21 cellular contexts compared by ENCODE assay signal in the genomic region with DNA sequence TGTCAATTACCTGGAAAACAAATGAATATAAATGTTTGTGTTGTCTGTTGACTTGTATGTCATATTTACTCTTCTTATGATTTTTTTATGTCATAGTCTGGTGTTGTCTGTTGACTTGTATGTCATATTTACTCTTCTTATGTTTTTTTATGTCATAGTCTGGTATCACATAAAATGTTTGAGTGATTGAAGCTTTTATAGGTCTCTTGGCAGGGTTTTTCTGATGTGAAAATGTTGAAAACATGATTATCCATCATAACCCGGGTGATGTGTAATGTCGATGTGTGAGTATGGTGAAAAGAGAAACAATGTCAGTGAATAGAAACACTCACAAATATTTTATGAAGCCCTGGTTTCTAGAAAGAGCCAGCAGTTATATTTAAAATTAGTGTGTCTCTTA.
DNase-seq lines count a peak whose midpoint lies in the region; ATAC-seq and TF ChIP-seq lines count a peak whose summit lies in the region.
"Had no signal": no experiment of that assay in that cellular context is flagged by ENCODE, and none has a peak within 500 bp of the region (broad histone marks: within the 10 kb centered on the region; RNA-seq: fewer than 3 reads in every experiment).

No MANE protein-coding gene starts in this region.

- TF ChIP-seq EP300 in gastroesophageal sphincter (IDR thresholded peaks at IDR 0.05): no peak

- H3K4me3 ChIP-seq in KMS-11 (IDR thresholded peaks at IDR 0.05; ENCODE audit: insufficient read depth, low read depth, low read length) (no peak overlapping the region), thoracic aorta (peak overlapping the region; percentile 42), gastroesophageal sphincter (no peak overlapping the region)
- H3K4me3 ChIP-seq: GM12878, GM23338, SJSA1 had no signal

- H3K4me1 Mint-ChIP-seq in endothelial cell (ENCODE audit: unreplicated experiment): peaks cover 24% of the 10 kb centered on the region
- H3K4me1 Mint-ChIP-seq: GM23338 had no signal

- H3K4me1 ChIP-seq in KMS-11 (ENCODE audit: low read depth, poor library complexity, severe bottlenecking): peaks cover 75% of the 10 kb centered on the region
- peaks cover 12 to 35% of the 10 kb centered on the region in 2 donors for H3K4me1 ChIP-seq in thoracic aorta (ENCODE audit: control insufficient read depth in 1 of 2, low read depth in 2 of 2)
- peaks cover 0 to 38% (median 0%) of the 10 kb centered on the region in 3 donors for H3K4me1 ChIP-seq in gastroesophageal sphincter
- H3K4me1 ChIP-seq: SJSA1 had no signal

- H3K9ac ChIP-seq in KMS-11: peak overlapping the region; percentile 30; the same call in 1 of the 2 replicates

- no peak overlapping the region for H3K27ac Mint-ChIP-seq in endothelial cell (ENCODE audit: unreplicated experiment)
- H3K27ac Mint-ChIP-seq: CD4-positive, CD25-positive, alpha-beta regulatory T cell; GM23338; H9 had no signal

- TF ChIP-seq CTCF in KMS-11 (conservative IDR thresholded peaks at IDR 0.05; ENCODE audit: low read depth, low read length) (no peak), VCaP (conservative IDR thresholded peaks at IDR 0.05) (no peak), thoracic aorta (IDR thresholded peaks at IDR 0.05) (no peak), gastroesophageal sphincter (IDR thresholded peaks at IDR 0.05) (no peak), endothelial cell (IDR thresholded peaks at IDR 0.05; ENCODE audit: unreplicated experiment) (no peak)

- H3K27ac ChIP-seq in KMS-11 (peak overlapping the region; percentile 70), VCaP (peak overlapping the region; percentile 45), thoracic aorta (peak overlapping the region in 1 of 2 donors; percentile 17), gastroesophageal sphincter (no peak overlapping the region)
- H3K27ac ChIP-seq: 22Rv1, SJSA1 had no signal

- ATAC-seq in thoracic aorta (ENCODE audit: insufficient number of reproducible peaks, low FRiP score, low read depth) (no peak), gastroesophageal sphincter (no peak)
- ATAC-seq: GM12878, GM23338 had no signal

- H3K27me3 ChIP-seq in KMS-11 (ENCODE audit: insufficient read depth, low read depth): no peaks in the 10 kb centered on the region
- H3K27me3 ChIP-seq in thoracic aorta (replicated peaks; ENCODE audit: insufficient read depth): no peaks in the 10 kb centered on the region
- H3K27me3 ChIP-seq in gastroesophageal sphincter: no peaks in the 10 kb centered on the region

- H3K27me3 Mint-ChIP-seq in endothelial cell (ENCODE audit: unreplicated experiment): no peaks in the 10 kb centered on the region

- H3K79me2 ChIP-seq in KMS-11 (ENCODE audit: insufficient read depth, low read depth): no peaks in the 10 kb centered on the region

- DNase-seq in DMS53 (lab: John Stamatoyannopoulos, UW) (peak; percentile 4), DMS53 treated with DMSO at 0.1 percent for 48 hours (lab: John Stamatoyannopoulos, UW; ENCODE audit: unreplicated experiment) (no peak), thoracic aorta (ENCODE audit: low spot score) (no peak), NCI-H345 treated with DMSO at 0.1 percent for 48 hours (lab: John Stamatoyannopoulos, UW; ENCODE audit: unreplicated experiment) (no peak), endothelial cell (ENCODE audit: low spot score) (no peak)
- DNase-seq: ACHN; CD4-positive, CD25-positive, alpha-beta regulatory T cell; DMS153; H9; IMR-90; NCI-H146; NCI-H2029; NCI-H226; Right ventricle myocardium superior had no signal

- H4K20me1 ChIP-seq in KMS-11 (ENCODE audit: insufficient read depth): no peaks in the 10 kb centered on the region

- H3K4me3 Mint-ChIP-seq in endothelial cell (ENCODE audit: unreplicated experiment): no peak overlapping the region
- H3K4me3 Mint-ChIP-seq: CD4-positive, CD25-positive, alpha-beta regulatory T cell; GM23338; H9 had no signal

- H2AFZ ChIP-seq in KMS-11 (ENCODE audit: low read depth): 0 out of 2 replicates have a peak overlapping the region, but pooled peaks have one; percentile 41
- H2AFZ ChIP-seq: GM23338 had no signal

- H3K4me2 ChIP-seq in KMS-11: peak overlapping the region; percentile 65
- H3K4me2 ChIP-seq: GM23338 had no signal

- 44 to 83% methylated on average over 2 of the region's 2 CpGs for WGBS in gastroesophageal sphincter (ENCODE audit: low coverage in 1 of 2), 2 donors

- H3K9me3 ChIP-seq in thoracic aorta (no peaks in the 10 kb centered on the region), gastroesophageal sphincter (no peaks in the 10 kb centered on the region)
- H3K9me3 ChIP-seq: SJSA1 had no signal

- H3K9me3 Mint-ChIP-seq in endothelial cell (ENCODE audit: unreplicated experiment): no peaks in the 10 kb centered on the region
- H3K9me3 Mint-ChIP-seq: CD4-positive, CD25-positive, alpha-beta regulatory T cell; GM23338; H9 had no signal

- no peaks in the 10 kb centered on the region for H3K36me3 Mint-ChIP-seq in endothelial cell (ENCODE audit: low read depth, unreplicated experiment)
- H3K36me3 Mint-ChIP-seq: CD4-positive, CD25-positive, alpha-beta regulatory T cell had no signal

- no peak for TF ChIP-seq POLR2A in gastroesophageal sphincter (IDR thresholded peaks at IDR 0.05)

- H3K36me3 ChIP-seq in KMS-11 (ENCODE audit: insufficient read depth): no peaks in the 10 kb centered on the region
- no peaks in the 10 kb centered on the region for H3K36me3 ChIP-seq in thoracic aorta
- H3K36me3 ChIP-seq in gastroesophageal sphincter: no peaks in the 10 kb centered on the region
- H3K36me3 ChIP-seq: SJSA1 had no signal

Comparison
In these comparisons a context has a peak if more than half of its experiments do, and no peak if none do; other contexts are left out.
1. H3K27ac ChIP-seq: peak in KMS-11 (single experiment) and VCaP (single experiment); none in gastroesophageal sphincter (0 of 4).